In the genomic region with DNA sequence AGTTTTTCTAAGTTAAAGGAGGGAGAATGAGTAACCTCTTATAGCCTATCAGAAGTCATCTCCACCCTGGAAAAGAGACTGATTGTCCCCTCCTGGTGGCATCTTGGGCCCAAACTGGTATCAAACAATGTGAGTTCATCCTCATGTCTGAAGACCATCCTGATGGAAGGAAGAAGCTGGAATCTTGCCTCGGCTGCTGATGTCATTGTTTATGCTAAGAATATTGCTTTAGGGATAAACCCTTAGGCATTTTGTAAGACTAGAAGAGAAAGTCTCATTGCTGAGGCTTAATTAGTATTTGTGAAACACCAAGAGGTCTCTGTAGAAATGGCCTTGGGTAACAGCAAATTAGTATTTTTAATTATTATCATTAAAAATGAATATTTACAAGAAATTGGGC, we compare ENCODE assay signal across 22 cellular contexts.
"Had no signal": no experiment of that assay in that cellular context is flagged by ENCODE, and none has a peak within 500 bp of the region (broad histone marks: within the 10 kb centered on the region; RNA-seq: fewer than 3 reads in every experiment).

No MANE protein-coding gene starts in this region.

- H3K4me3 ChIP-seq: adrenal gland, breast epithelium, colonic mucosa, dorsolateral prefrontal cortex, esophagus muscularis mucosa, left ventricle myocardium inferior, spleen, upper lobe of left lung had no signal

- H3K4me3 Mint-ChIP-seq: activated CD4-positive, alpha-beta T cell treated with anti-CD3 and anti-CD28 coated beads, Interleukin-2, amount 10 ng/mL, durations not matched to agents 24 days and 14 days; activated CD8-positive, alpha-beta memory T cell treated with anti-CD3 and anti-CD28 coated beads, Interleukin-2, amount 10 ng/mL, durations not matched to agents 7 days and 5 days; activated CD8-positive, alpha-beta T cell treated with anti-CD3 and anti-CD28 coated beads for 36 hours; activated T-helper 17 cell treated with anti-CD3 and anti-CD28 coated beads, Interleukin-2, amount 50 U/mL, for 72 hours; central memory CD8-positive, alpha-beta T cell; natural killer cell had no signal

- DNase-seq: activated CD4-positive, alpha-beta T cell treated with anti-CD3 and anti-CD28 coated beads, Interleukin-2, amount 10 ng/mL, durations not matched to agents 24 days and 14 days; activated CD8-positive, alpha-beta memory T cell treated with anti-CD3 and anti-CD28 coated beads, Interleukin-2, amount 10 ng/mL, durations not matched to agents 7 days and 5 days; activated CD8-positive, alpha-beta T cell treated with anti-CD3 and anti-CD28 coated beads for 36 hours; adrenal gland; colonic mucosa; dorsolateral prefrontal cortex; hippocampal formation; left ventricle myocardium inferior; midbrain; natural killer cell; spleen; stimulated activated CD4-positive, alpha-beta T cell treated with anti-CD3 and anti-CD28 coated beads, Interleukin-4, amount 100 ng/mL, for 24 hours; stimulated activated naive CD4-positive, alpha-beta T cell treated with Interleukin-2 at 50 U/mL for 16 hours; upper lobe of left lung had no signal

- FAIRE-seq: frontal cortex had no signal

- H3K9me3 Mint-ChIP-seq: activated CD4-positive, alpha-beta T cell treated with anti-CD3 and anti-CD28 coated beads, Interleukin-2, amount 10 ng/mL, durations not matched to agents 24 days and 14 days; activated CD8-positive, alpha-beta T cell treated with anti-CD3 and anti-CD28 coated beads for 36 hours; activated T-helper 17 cell treated with anti-CD3 and anti-CD28 coated beads, Interleukin-2, amount 50 U/mL, for 72 hours; central memory CD8-positive, alpha-beta T cell had no signal

- H3K27me3 Mint-ChIP-seq: activated CD4-positive, alpha-beta T cell treated with anti-CD3 and anti-CD28 coated beads, Interleukin-2, amount 10 ng/mL, durations not matched to agents 24 days and 14 days; activated CD8-positive, alpha-beta memory T cell treated with anti-CD3 and anti-CD28 coated beads, Interleukin-2, amount 10 ng/mL, durations not matched to agents 7 days and 5 days; activated CD8-positive, alpha-beta T cell treated with anti-CD3 and anti-CD28 coated beads for 36 hours; activated T-helper 17 cell treated with anti-CD3 and anti-CD28 coated beads, Interleukin-2, amount 50 U/mL, for 72 hours; central memory CD8-positive, alpha-beta T cell; progenitor cell of endocrine pancreas had no signal

- ATAC-seq: activated CD4-positive, CD25-positive, alpha-beta regulatory T cell treated with anti-CD3 and anti-CD28 coated beads, Interleukin-2, amount 50 U/mL, for 24 hours; activated CD8-positive, alpha-beta memory T cell treated with anti-CD3 and anti-CD28 coated beads, Interleukin-2, amount 10 ng/mL, durations not matched to agents 7 days and 5 days; activated CD8-positive, alpha-beta T cell treated with anti-CD3 and anti-CD28 coated beads for 36 hours; activated naive CD4-positive, alpha-beta T cell treated with anti-CD3 and anti-CD28 coated beads, Interleukin-2, amount 50 U/mL, for 72 hours; activated T-helper 17 cell treated with anti-CD3 and anti-CD28 coated beads, Interleukin-2, amount 50 U/mL, for 72 hours; natural killer cell had no signal

- H3K4me1 Mint-ChIP-seq: activated CD4-positive, alpha-beta T cell treated with anti-CD3 and anti-CD28 coated beads, Interleukin-2, amount 10 ng/mL, durations not matched to agents 24 days and 14 days; activated CD8-positive, alpha-beta memory T cell treated with anti-CD3 and anti-CD28 coated beads, Interleukin-2, amount 10 ng/mL, durations not matched to agents 7 days and 5 days; activated T-helper 17 cell treated with anti-CD3 and anti-CD28 coated beads, Interleukin-2, amount 50 U/mL, for 72 hours; central memory CD8-positive, alpha-beta T cell; natural killer cell had no signal

- H3K36me3 Mint-ChIP-seq: activated CD8-positive, alpha-beta memory T cell treated with anti-CD3 and anti-CD28 coated beads, Interleukin-2, amount 10 ng/mL, durations not matched to agents 7 days and 5 days; natural killer cell had no signal
